ENCODE assay signal across 1 cellular context in the genomic region with DNA sequence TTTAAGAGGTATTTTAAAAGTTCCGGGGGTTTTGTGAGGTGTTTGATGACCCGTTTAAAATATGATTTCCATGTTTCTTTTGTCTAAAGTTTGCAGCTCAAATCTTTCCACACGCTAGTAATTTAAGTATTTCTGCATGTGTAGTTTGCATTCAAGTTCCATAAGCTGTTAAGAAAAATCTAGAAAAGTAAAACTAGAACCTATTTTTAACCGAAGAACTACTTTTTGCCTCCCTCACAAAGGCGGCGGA.
TF ChIP-seq lines count a peak whose summit lies in the region.

No MANE protein-coding gene starts in this region.

TF ChIP-seq in HepG2, 621 proteins besides CTCF, POLR2A, EP300 and RAD21 (continued from another document and continues in another):
- TF ChIP-seq, protein P1, sequence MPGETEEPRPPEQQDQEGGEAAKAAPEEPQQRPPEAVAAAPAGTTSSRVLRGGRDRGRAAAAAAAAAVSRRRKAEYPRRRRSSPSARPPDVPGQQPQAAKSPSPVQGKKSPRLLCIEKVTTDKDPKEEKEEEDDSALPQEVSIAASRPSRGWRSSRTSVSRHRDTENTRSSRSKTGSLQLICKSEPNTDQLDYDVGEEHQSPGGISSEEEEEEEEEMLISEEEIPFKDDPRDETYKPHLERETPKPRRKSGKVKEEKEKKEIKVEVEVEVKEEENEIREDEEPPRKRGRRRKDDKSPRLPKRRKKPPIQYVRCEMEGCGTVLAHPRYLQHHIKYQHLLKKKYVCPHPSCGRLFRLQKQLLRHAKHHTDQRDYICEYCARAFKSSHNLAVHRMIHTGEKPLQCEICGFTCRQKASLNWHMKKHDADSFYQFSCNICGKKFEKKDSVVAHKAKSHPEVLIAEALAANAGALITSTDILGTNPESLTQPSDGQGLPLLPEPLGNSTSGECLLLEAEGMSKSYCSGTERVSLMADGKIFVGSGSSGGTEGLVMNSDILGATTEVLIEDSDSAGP (CRISPR knock-in tag; IDR thresholded peaks at IDR 0.05; ENCODE audit: borderline replicate concordance): no peak
- no peak for TF ChIP-seq HMG20B (CRISPR knock-in tag; conservative IDR thresholded peaks at IDR 0.05)
- TF ChIP-seq, protein P2, sequence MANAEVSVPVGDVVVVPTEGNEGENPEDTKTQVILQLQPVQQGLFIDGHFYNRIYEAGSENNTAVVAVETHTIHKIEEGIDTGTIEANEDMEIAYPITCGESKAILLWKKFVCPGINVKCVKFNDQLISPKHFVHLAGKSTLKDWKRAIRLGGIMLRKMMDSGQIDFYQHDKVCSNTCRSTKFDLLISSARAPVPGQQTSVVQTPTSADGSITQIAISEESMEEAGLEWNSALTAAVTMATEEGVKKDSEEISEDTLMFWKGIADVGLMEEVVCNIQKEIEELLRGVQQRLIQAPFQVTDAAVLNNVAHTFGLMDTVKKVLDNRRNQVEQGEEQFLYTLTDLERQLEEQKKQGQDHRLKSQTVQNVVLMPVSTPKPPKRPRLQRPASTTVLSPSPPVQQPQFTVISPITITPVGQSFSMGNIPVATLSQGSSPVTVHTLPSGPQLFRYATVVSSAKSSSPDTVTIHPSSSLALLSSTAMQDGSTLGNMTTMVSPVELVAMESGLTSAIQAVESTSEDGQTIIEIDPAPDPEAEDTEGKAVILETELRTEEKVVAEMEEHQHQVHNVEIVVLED (CRISPR knock-in tag; IDR thresholded peaks at IDR 0.05; ENCODE audit: borderline replicate concordance): no peak
- no peak for TF ChIP-seq MED1 (CRISPR knock-in tag; IDR thresholded peaks at IDR 0.05)
- no peak for TF ChIP-seq IRX3 (CRISPR knock-in tag; IDR thresholded peaks at IDR 0.05; ENCODE audit: borderline replicate concordance, low read depth)
- TF ChIP-seq ZNF333 (CRISPR knock-in tag; IDR thresholded peaks at IDR 0.05; ENCODE audit: borderline replicate concordance): no peak
- TF ChIP-seq, protein P3, sequence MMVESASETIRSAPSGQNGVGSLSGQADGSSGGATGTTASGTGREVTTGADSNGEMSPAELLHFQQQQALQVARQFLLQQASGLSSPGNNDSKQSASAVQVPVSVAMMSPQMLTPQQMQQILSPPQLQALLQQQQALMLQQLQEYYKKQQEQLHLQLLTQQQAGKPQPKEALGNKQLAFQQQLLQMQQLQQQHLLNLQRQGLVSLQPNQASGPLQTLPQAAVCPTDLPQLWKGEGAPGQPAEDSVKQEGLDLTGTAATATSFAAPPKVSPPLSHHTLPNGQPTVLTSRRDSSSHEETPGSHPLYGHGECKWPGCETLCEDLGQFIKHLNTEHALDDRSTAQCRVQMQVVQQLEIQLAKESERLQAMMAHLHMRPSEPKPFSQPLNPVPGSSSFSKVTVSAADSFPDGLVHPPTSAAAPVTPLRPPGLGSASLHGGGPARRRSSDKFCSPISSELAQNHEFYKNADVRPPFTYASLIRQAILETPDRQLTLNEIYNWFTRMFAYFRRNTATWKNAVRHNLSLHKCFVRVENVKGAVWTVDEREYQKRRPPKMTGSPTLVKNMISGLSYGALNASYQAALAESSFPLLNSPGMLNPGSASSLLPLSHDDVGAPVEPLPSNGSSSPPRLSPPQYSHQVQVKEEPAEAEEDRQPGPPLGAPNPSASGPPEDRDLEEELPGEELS (CRISPR knock-in tag; IDR thresholded peaks at IDR 0.05): no peak
- no peak for TF ChIP-seq KLF6 (CRISPR knock-in tag; IDR thresholded peaks at IDR 0.05)
- no peak for TF ChIP-seq SP1 (IDR thresholded peaks at IDR 0.05)
- no peak for TF ChIP-seq SP1 (CRISPR knock-in tag; IDR thresholded peaks at IDR 0.05)
- TF ChIP-seq, protein P4, sequence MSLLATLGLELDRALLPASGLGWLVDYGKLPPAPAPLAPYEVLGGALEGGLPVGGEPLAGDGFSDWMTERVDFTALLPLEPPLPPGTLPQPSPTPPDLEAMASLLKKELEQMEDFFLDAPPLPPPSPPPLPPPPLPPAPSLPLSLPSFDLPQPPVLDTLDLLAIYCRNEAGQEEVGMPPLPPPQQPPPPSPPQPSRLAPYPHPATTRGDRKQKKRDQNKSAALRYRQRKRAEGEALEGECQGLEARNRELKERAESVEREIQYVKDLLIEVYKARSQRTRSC (CRISPR knock-in tag; IDR thresholded peaks at IDR 0.05; ENCODE audit: low read depth): no peak
- TF ChIP-seq RELA (CRISPR knock-in tag; IDR thresholded peaks at IDR 0.05): no peak
- TF ChIP-seq NFIB (CRISPR knock-in tag; IDR thresholded peaks at IDR 0.05; ENCODE audit: borderline replicate concordance): no peak
- TF ChIP-seq ZBTB3 (CRISPR knock-in tag; IDR thresholded peaks at IDR 0.05; ENCODE audit: borderline replicate concordance, low read depth): no peak
- TF ChIP-seq KDM5A (IDR thresholded peaks at IDR 0.05; ENCODE audit: borderline replicate concordance, low read length): 0 out of 2 replicates have a peak, but pooled peaks have one; percentile 10
- no peak for TF ChIP-seq ZNF562 (CRISPR knock-in tag; IDR thresholded peaks at IDR 0.05; ENCODE audit: borderline replicate concordance)
- no peak for TF ChIP-seq ZC3H4 (CRISPR knock-in tag; IDR thresholded peaks at IDR 0.05; ENCODE audit: borderline replicate concordance)
- TF ChIP-seq RBM39 (IDR thresholded peaks at IDR 0.05; ENCODE audit: low read depth, low read length, poor library complexity, severe bottlenecking): no peak
- TF ChIP-seq ZNF350 (CRISPR knock-in tag; IDR thresholded peaks at IDR 0.05; ENCODE audit: borderline replicate concordance, low read depth): no peak
- no peak for TF ChIP-seq NONO (IDR thresholded peaks at IDR 0.05)
- no peak; the same call in 1 of the 2 replicates for TF ChIP-seq NONO (CRISPR knock-in tag; conservative IDR thresholded peaks at IDR 0.05)
- no peak for TF ChIP-seq ZNF207 (IDR thresholded peaks at IDR 0.05; ENCODE audit: borderline replicate concordance)
- no peak for TF ChIP-seq ZNF3 (CRISPR knock-in tag; IDR thresholded peaks at IDR 0.05)
- TF ChIP-seq ZNF775 (CRISPR knock-in tag; IDR thresholded peaks at IDR 0.05; ENCODE audit: borderline replicate concordance): no peak
- no peak for TF ChIP-seq HOXA7 (CRISPR knock-in tag; IDR thresholded peaks at IDR 0.05)
- no peak for TF ChIP-seq HMGA1 (CRISPR knock-in tag; conservative IDR thresholded peaks at IDR 0.05)
- TF ChIP-seq ZNF343 (CRISPR knock-in tag; IDR thresholded peaks at IDR 0.05): no peak
- no peak for TF ChIP-seq SUZ12 (IDR thresholded peaks at IDR 0.05; ENCODE audit: low read depth, low read length)
- TF ChIP-seq, protein P5, sequence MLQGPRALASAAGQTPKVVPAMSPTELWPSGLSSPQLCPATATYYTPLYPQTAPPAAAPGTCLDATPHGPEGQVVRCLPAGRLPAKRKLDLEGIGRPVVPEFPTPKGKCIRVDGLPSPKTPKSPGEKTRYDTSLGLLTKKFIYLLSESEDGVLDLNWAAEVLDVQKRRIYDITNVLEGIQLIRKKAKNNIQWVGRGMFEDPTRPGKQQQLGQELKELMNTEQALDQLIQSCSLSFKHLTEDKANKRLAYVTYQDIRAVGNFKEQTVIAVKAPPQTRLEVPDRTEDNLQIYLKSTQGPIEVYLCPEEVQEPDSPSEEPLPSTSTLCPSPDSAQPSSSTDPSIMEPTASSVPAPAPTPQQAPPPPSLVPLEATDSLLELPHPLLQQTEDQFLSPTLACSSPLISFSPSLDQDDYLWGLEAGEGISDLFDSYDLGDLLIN (CRISPR knock-in tag; IDR thresholded peaks at IDR 0.05; ENCODE audit: borderline replicate concordance): no peak
- TF ChIP-seq, protein P6, sequence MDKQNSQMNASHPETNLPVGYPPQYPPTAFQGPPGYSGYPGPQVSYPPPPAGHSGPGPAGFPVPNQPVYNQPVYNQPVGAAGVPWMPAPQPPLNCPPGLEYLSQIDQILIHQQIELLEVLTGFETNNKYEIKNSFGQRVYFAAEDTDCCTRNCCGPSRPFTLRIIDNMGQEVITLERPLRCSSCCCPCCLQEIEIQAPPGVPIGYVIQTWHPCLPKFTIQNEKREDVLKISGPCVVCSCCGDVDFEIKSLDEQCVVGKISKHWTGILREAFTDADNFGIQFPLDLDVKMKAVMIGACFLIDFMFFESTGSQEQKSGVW (CRISPR knock-in tag; IDR thresholded peaks at IDR 0.05; ENCODE audit: borderline replicate concordance): no peak
- TF ChIP-seq GLI4 (CRISPR knock-in tag; IDR thresholded peaks at IDR 0.05; ENCODE audit: borderline replicate concordance): no peak; the same call in 1 of the 2 replicates
- no peak for TF ChIP-seq ZNF747 (CRISPR knock-in tag; IDR thresholded peaks at IDR 0.05; ENCODE audit: borderline replicate concordance)
- TF ChIP-seq MIER2 (CRISPR knock-in tag; IDR thresholded peaks at IDR 0.05): no peak
- TF ChIP-seq, protein P7, sequence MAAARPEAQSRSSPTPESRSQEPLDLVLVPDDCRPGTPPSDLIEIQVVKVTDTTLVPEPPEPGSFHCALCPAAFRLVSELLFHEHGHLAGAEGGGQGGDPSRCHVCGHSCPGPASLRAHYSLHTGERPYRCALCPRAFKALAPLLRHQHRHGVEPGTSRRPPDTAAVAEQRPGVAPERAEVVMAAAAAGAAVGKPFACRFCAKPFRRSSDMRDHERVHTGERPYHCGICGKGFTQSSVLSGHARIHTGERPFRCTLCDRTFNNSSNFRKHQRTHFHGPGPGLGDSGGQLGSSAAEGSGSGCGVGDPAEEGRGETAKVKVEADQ (CRISPR knock-in tag; IDR thresholded peaks at IDR 0.05; ENCODE audit: borderline replicate concordance): no peak
- TF ChIP-seq ZKSCAN8 (CRISPR knock-in tag; IDR thresholded peaks at IDR 0.05; ENCODE audit: borderline replicate concordance): no peak
- TF ChIP-seq, protein P8, sequence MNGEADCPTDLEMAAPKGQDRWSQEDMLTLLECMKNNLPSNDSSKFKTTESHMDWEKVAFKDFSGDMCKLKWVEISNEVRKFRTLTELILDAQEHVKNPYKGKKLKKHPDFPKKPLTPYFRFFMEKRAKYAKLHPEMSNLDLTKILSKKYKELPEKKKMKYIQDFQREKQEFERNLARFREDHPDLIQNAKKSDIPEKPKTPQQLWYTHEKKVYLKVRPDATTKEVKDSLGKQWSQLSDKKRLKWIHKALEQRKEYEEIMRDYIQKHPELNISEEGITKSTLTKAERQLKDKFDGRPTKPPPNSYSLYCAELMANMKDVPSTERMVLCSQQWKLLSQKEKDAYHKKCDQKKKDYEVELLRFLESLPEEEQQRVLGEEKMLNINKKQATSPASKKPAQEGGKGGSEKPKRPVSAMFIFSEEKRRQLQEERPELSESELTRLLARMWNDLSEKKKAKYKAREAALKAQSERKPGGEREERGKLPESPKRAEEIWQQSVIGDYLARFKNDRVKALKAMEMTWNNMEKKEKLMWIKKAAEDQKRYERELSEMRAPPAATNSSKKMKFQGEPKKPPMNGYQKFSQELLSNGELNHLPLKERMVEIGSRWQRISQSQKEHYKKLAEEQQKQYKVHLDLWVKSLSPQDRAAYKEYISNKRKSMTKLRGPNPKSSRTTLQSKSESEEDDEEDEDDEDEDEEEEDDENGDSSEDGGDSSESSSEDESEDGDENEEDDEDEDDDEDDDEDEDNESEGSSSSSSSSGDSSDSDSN (CRISPR knock-in tag; IDR thresholded peaks at IDR 0.05): no peak
- peak; percentile 72; the same call in 1 of the 2 replicates for TF ChIP-seq RFXAP (CRISPR knock-in tag; IDR thresholded peaks at IDR 0.05; ENCODE audit: borderline replicate concordance)
- TF ChIP-seq, protein P9, sequence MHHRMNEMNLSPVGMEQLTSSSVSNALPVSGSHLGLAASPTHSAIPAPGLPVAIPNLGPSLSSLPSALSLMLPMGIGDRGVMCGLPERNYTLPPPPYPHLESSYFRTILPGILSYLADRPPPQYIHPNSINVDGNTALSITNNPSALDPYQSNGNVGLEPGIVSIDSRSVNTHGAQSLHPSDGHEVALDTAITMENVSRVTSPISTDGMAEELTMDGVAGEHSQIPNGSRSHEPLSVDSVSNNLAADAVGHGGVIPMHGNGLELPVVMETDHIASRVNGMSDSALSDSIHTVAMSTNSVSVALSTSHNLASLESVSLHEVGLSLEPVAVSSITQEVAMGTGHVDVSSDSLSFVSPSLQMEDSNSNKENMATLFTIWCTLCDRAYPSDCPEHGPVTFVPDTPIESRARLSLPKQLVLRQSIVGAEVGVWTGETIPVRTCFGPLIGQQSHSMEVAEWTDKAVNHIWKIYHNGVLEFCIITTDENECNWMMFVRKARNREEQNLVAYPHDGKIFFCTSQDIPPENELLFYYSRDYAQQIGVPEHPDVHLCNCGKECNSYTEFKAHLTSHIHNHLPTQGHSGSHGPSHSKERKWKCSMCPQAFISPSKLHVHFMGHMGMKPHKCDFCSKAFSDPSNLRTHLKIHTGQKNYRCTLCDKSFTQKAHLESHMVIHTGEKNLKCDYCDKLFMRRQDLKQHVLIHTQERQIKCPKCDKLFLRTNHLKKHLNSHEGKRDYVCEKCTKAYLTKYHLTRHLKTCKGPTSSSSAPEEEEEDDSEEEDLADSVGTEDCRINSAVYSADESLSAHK (CRISPR knock-in tag; IDR thresholded peaks at IDR 0.05; ENCODE audit: borderline replicate concordance): no peak
- no peak for TF ChIP-seq LCORL (IDR thresholded peaks at IDR 0.05)
- TF ChIP-seq LCORL (CRISPR knock-in tag; IDR thresholded peaks at IDR 0.05): no peak
- TF ChIP-seq DNMT1 (CRISPR knock-in tag; IDR thresholded peaks at IDR 0.05): no peak
- no peak for TF ChIP-seq SALL1 (CRISPR knock-in tag; IDR thresholded peaks at IDR 0.05)
- TF ChIP-seq FOXA3 (CRISPR knock-in tag; IDR thresholded peaks at IDR 0.05): no peak
- 0 out of 2 replicates have a peak, but pooled peaks have one; percentile 64 for TF ChIP-seq CREB1 (IDR thresholded peaks at IDR 0.05)
- no peak; the same call in 1 of the 2 replicates for TF ChIP-seq CREB1 (CRISPR knock-in tag; IDR thresholded peaks at IDR 0.05)
- TF ChIP-seq SOX5 (CRISPR knock-in tag; IDR thresholded peaks at IDR 0.05; ENCODE audit: borderline replicate concordance): no peak
- TF ChIP-seq GFI1 (CRISPR knock-in tag; IDR thresholded peaks at IDR 0.05; ENCODE audit: borderline replicate concordance): no peak
- peak; percentile 45 for TF ChIP-seq SKI (IDR thresholded peaks at IDR 0.05; ENCODE audit: partially characterized antibody)
- TF ChIP-seq ZKSCAN1 (IDR thresholded peaks at IDR 0.05; ENCODE audit: low read length): peak; percentile 2; the same call in 1 of the 2 replicates
- TF ChIP-seq MEF2D (CRISPR knock-in tag; IDR thresholded peaks at IDR 0.05): no peak; the same call in 1 of the 2 replicates
- TF ChIP-seq, protein P10, sequence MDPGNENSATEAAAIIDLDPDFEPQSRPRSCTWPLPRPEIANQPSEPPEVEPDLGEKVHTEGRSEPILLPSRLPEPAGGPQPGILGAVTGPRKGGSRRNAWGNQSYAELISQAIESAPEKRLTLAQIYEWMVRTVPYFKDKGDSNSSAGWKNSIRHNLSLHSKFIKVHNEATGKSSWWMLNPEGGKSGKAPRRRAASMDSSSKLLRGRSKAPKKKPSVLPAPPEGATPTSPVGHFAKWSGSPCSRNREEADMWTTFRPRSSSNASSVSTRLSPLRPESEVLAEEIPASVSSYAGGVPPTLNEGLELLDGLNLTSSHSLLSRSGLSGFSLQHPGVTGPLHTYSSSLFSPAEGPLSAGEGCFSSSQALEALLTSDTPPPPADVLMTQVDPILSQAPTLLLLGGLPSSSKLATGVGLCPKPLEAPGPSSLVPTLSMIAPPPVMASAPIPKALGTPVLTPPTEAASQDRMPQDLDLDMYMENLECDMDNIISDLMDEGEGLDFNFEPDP (CRISPR knock-in tag; conservative IDR thresholded peaks at IDR 0.05): no peak
- TF ChIP-seq MTA3 (CRISPR knock-in tag; IDR thresholded peaks at IDR 0.05): no peak
- TF ChIP-seq ZNF510 (CRISPR knock-in tag; IDR thresholded peaks at IDR 0.05; ENCODE audit: low read depth): no peak
- no peak for TF ChIP-seq ZNF530 (CRISPR knock-in tag; IDR thresholded peaks at IDR 0.05; ENCODE audit: low read depth)
- TF ChIP-seq, protein P11, sequence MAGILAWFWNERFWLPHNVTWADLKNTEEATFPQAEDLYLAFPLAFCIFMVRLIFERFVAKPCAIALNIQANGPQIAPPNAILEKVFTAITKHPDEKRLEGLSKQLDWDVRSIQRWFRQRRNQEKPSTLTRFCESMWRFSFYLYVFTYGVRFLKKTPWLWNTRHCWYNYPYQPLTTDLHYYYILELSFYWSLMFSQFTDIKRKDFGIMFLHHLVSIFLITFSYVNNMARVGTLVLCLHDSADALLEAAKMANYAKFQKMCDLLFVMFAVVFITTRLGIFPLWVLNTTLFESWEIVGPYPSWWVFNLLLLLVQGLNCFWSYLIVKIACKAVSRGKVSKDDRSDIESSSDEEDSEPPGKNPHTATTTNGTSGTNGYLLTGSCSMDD (CRISPR knock-in tag; IDR thresholded peaks at IDR 0.05): no peak
